In genomic region chr19:33927789-33928457, GRCh38 we compare ENCODE assay signal across 24 cellular contexts.
"Had no signal": no experiment of that assay in that cellular context is flagged by ENCODE, and none has a peak within 500 bp of the region (broad histone marks: within the 10 kb centered on the region; RNA-seq: fewer than 3 reads in every experiment).

No MANE protein-coding gene starts in this region.

- H3K9me3 Mint-ChIP-seq: effector memory CD8-positive, alpha-beta T cell; nephron; stimulated activated naive CD8-positive, alpha-beta T cell treated with anti-CD3 and anti-CD28 coated beads, Interleukin-15, amount 100 ng/mL, for 72 hours had no signal

- H3K36me3 Mint-ChIP-seq: naive thymus-derived CD4-positive, alpha-beta T cell; neural progenitor cell had no signal

- H3K27ac Mint-ChIP-seq: effector memory CD8-positive, alpha-beta T cell; naive thymus-derived CD4-positive, alpha-beta T cell; nephron; neural progenitor cell; progenitor cell of endocrine pancreas; stimulated activated naive CD8-positive, alpha-beta T cell treated with anti-CD3 and anti-CD28 coated beads, Interleukin-15, amount 100 ng/mL, for 72 hours had no signal

- H3K27me3 ChIP-seq: hepatocyte, left lung, neural progenitor cell, right lobe of liver, suprapubic skin, upper lobe of right lung, uterus had no signal

- DNase-seq: cortex of kidney; effector memory CD8-positive, alpha-beta T cell; heart left ventricle; kidney; left cardiac atrium; left lung; mesenchymal stem cell; midbrain; naive thymus-derived CD4-positive, alpha-beta T cell; right lobe of liver; small intestine; stimulated activated CD4-positive, alpha-beta T cell treated with anti-CD3 and anti-CD28 coated beads, Interleukin-15, amount 100 ng/mL, for 24 hours; stimulated activated CD4-positive, alpha-beta T cell treated with anti-CD3 and anti-CD28 coated beads, Interleukin-2, amount 100 ng/mL, for 48 hours; stimulated activated naive CD4-positive, alpha-beta T cell; stimulated activated naive CD8-positive, alpha-beta T cell treated with anti-CD3 and anti-CD28 coated beads, Interleukin-15, amount 100 ng/mL, for 72 hours; transverse colon; upper lobe of right lung; uterus had no signal

- H2AFZ ChIP-seq: hepatocyte, neural progenitor cell, parathyroid adenoma had no signal

- H3K4me1 Mint-ChIP-seq: naive thymus-derived CD4-positive, alpha-beta T cell; nephron; stimulated activated naive CD8-positive, alpha-beta T cell treated with anti-CD3 and anti-CD28 coated beads, Interleukin-15, amount 100 ng/mL, for 72 hours had no signal

- H3K9me3 ChIP-seq: heart left ventricle, left lung, right lobe of liver, suprapubic skin, transverse colon, upper lobe of right lung, uterus had no signal

- H3K4me3 ChIP-seq: heart left ventricle, hepatocyte, left lung, neural progenitor cell, right lobe of liver, suprapubic skin, transverse colon, upper lobe of right lung, uterus had no signal

- ATAC-seq: effector memory CD8-positive, alpha-beta T cell; heart left ventricle; left cardiac atrium; left lung; naive thymus-derived CD4-positive, alpha-beta T cell; right lobe of liver; stimulated activated naive CD8-positive, alpha-beta T cell treated with anti-CD3 and anti-CD28 coated beads, Interleukin-15, amount 100 ng/mL, for 72 hours; upper lobe of right lung had no signal

- H3K4me2 ChIP-seq: hepatocyte, neural progenitor cell had no signal

- H3K27ac ChIP-seq: heart left ventricle, hepatocyte, left lung, neural progenitor cell, parathyroid adenoma, right lobe of liver, suprapubic skin, transverse colon, upper lobe of right lung, uterus had no signal

- H3K36me3 ChIP-seq: heart left ventricle, left lung, neural progenitor cell, right lobe of liver, suprapubic skin, transverse colon, upper lobe of right lung, uterus had no signal

- H3K79me2 ChIP-seq: hepatocyte, parathyroid adenoma had no signal

- H3K4me3 Mint-ChIP-seq: effector memory CD8-positive, alpha-beta T cell; naive thymus-derived CD4-positive, alpha-beta T cell; nephron; stimulated activated naive CD8-positive, alpha-beta T cell treated with anti-CD3 and anti-CD28 coated beads, Interleukin-15, amount 100 ng/mL, for 72 hours had no signal

- H3K4me1 ChIP-seq: heart left ventricle, left lung, neural progenitor cell, parathyroid adenoma, right lobe of liver, suprapubic skin, transverse colon, upper lobe of right lung, uterus had no signal
